ENCODE assay signal across 20 cellular contexts in genomic region chr1:232938926-232939325, GRCh38.
"Had no signal": no experiment of that assay in that cellular context is flagged by ENCODE, and none has a peak within 500 bp of the region (broad histone marks: within the 10 kb centered on the region; RNA-seq: fewer than 3 reads in every experiment).

No MANE protein-coding gene starts in this region.

- H3K4me1 ChIP-seq: foreskin keratinocyte, gastroesophageal sphincter, left lung, lower lobe of right lung had no signal

- H3K36me3 ChIP-seq: gastroesophageal sphincter, heart right ventricle, left lung, lower lobe of right lung had no signal

- H3K9me3 ChIP-seq: left lung, lower lobe of right lung, mucosa of descending colon had no signal

- DNase-seq: effector CD8-positive, alpha-beta T cell; effector memory CD8-positive, alpha-beta T cell; endodermal cell; erythroblast; foreskin keratinocyte; glutamatergic neuron; head of caudate nucleus; heart right ventricle; hippocampal formation; left cardiac atrium; left lung; left ventricle myocardium superior; lower lobe of right lung; mesenchymal stem cell; mucosa of descending colon; naive B cell; naive thymus-derived CD8-positive, alpha-beta T cell had no signal

- H3K27me3 ChIP-seq: left lung had no signal

- H3K27ac ChIP-seq: coronary artery, epithelial cell of prostate, foreskin keratinocyte, gastroesophageal sphincter, heart right ventricle, left lung, lower lobe of right lung had no signal

- H3K4me3 ChIP-seq: coronary artery, gastroesophageal sphincter, heart right ventricle, left lung, lower lobe of right lung, mucosa of descending colon had no signal
